21 cellular contexts compared by ENCODE assay signal in the genomic region with DNA sequence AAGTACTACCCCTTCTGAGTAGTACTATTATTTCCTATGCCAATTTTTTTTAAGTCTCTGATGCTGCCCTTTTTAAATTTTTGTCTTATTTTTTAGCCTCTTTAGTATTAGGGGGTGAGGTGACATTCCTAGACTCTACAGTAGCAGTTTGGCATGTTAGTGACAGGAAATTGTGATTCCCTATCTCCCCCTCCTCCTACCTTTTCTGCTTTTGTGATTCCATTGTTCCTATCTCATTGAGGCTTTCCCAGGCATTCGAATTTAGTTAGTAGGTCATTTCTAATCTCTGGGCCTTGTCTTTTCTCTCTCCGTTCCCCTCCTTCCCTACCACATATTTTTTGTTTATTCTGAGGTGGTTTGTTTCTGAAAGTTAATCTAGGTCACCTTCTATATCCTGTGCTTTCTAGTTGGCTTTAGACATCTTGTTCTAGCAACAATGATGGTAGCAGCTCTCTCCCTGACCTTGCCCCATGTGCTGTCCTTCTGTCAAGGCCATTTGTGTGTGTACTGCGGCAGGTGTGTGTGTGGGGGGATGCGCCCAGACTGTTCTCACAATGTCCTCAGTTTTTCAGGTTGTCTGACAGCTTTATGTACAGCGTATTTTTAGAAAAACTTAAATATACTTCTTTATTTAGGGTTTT. TPM values are rescaled to one million over a fixed set of nuclear protein-coding genes. Genes with fewer than 3 reads are reported as not detected.
A peak's percentile ranks its signal among the peaks of the same experiment; 100 is the strongest.
DNase-seq lines count a peak whose midpoint lies in the region; ATAC-seq, FAIRE-seq and TF ChIP-seq lines count a peak whose summit lies in the region.
"Had no signal": no experiment of that assay in that cellular context is flagged by ENCODE, and none has a peak within 500 bp of the region (broad histone marks: within the 10 kb centered on the region; RNA-seq: fewer than 3 reads in every experiment).

No MANE protein-coding gene starts in this region.

- peaks cover 4% of the 10 kb centered on the region for H3K36me3 Mint-ChIP-seq in activated naive CD8-positive, alpha-beta T cell
- peaks cover 3% of the 10 kb centered on the region for H3K36me3 Mint-ChIP-seq in activated naive CD8-positive, alpha-beta T cell treated with anti-CD3 and anti-CD28 coated beads, Interleukin-2, amount 50 U/mL, for 24 hours (ENCODE audit: low read depth)

- peaks cover 0 to 2% of the 10 kb centered on the region in 2 donors for H3K36me3 ChIP-seq in kidney (ENCODE audit: control insufficient read depth in 1 of 2, insufficient read depth in 2 of 2, low read length in 2 of 2)
- H3K36me3 ChIP-seq: BLaER1, SJCRH30 had no signal

- no peaks in the 10 kb centered on the region for H3K9me3 Mint-ChIP-seq in activated naive CD8-positive, alpha-beta T cell (ENCODE audit: low read depth)
- H3K9me3 Mint-ChIP-seq in activated naive CD8-positive, alpha-beta T cell treated with anti-CD3 and anti-CD28 coated beads, Interleukin-2, amount 50 U/mL, for 24 hours: no peaks in the 10 kb centered on the region

- H3K27ac Mint-ChIP-seq in activated naive CD8-positive, alpha-beta T cell: peak overlapping the region; percentile 11
- H3K27ac Mint-ChIP-seq in activated naive CD8-positive, alpha-beta T cell treated with anti-CD3 and anti-CD28 coated beads, Interleukin-2, amount 50 U/mL, for 24 hours: no peak overlapping the region

- H3K27me3 Mint-ChIP-seq in activated naive CD8-positive, alpha-beta T cell: no peaks in the 10 kb centered on the region
- H3K27me3 Mint-ChIP-seq in activated naive CD8-positive, alpha-beta T cell treated with anti-CD3 and anti-CD28 coated beads, Interleukin-2, amount 50 U/mL, for 24 hours: no peaks in the 10 kb centered on the region

- no peak overlapping the region for H3K4me3 ChIP-seq in kidney (ENCODE audit: low read length in 2 of 2)
- H3K4me3 ChIP-seq: BLaER1, SJCRH30 had no signal

- H3K27ac ChIP-seq in kidney (ENCODE audit: low read depth in 2 of 2, low read length in 2 of 2): no peak overlapping the region
- H3K27ac ChIP-seq: BLaER1, SJCRH30 had no signal

- no peak for ATAC-seq in activated naive CD8-positive, alpha-beta T cell treated with anti-CD3 and anti-CD28 coated beads, Interleukin-2, amount 50 U/mL, for 24 hours
- ATAC-seq in GM21786 (IDR thresholded peaks at IDR 0.05; ENCODE audit: unreplicated experiment): no peak

- H3K4me3 Mint-ChIP-seq in activated naive CD8-positive, alpha-beta T cell: no peak overlapping the region
- H3K4me3 Mint-ChIP-seq in activated naive CD8-positive, alpha-beta T cell treated with anti-CD3 and anti-CD28 coated beads, Interleukin-2, amount 50 U/mL, for 24 hours: no peak overlapping the region

- no peaks in the 10 kb centered on the region for H3K4me1 Mint-ChIP-seq in activated naive CD8-positive, alpha-beta T cell (ENCODE audit: low read depth)
- no peaks in the 10 kb centered on the region for H3K4me1 Mint-ChIP-seq in activated naive CD8-positive, alpha-beta T cell treated with anti-CD3 and anti-CD28 coated beads, Interleukin-2, amount 50 U/mL, for 24 hours

- no peak for FAIRE-seq in kidney (lab: Jason Lieb, UNC)
- FAIRE-seq: A204.1, H54 had no signal

- H3K9me3 ChIP-seq in kidney (ENCODE audit: control insufficient read depth in 1 of 2, low read length in 2 of 2): no peaks in the 10 kb centered on the region
- H3K9me3 ChIP-seq: BLaER1, Caco-2, SJCRH30 had no signal

- no peak overlapping the region for H3K9ac ChIP-seq in kidney (ENCODE audit: low read length in 2 of 2)
- H3K9ac ChIP-seq: BLaER1 had no signal

- intact Hi-C loops in kidney (cut with DNase I): no loop called here

- DNase-seq in activated naive CD8-positive, alpha-beta T cell treated with anti-CD3 and anti-CD28 coated beads, Interleukin-2, amount 50 U/mL, for 24 hours: no peak
- DNase-seq in SHP77 (lab: John Stamatoyannopoulos, UW): peak; percentile 21 to 28
- peak; percentile 15 for DNase-seq in kidney
- DNase-seq in C1 segment of cervical spinal cord (lab: John Stamatoyannopoulos, UW): no peak
- DNase-seq in HUDEP-2 (lab: John Stamatoyannopoulos, UW; ENCODE audit: unreplicated experiment in 76 of 76): no peak
- DNase-seq in H4 (ENCODE audit: low spot score): no peak
- DNase-seq: Caco-2; EL; NCI-H1417; NCI-H1930; NCI-H446; NCI-H69; NK-92 treated with Interleukin-12 subunit alpha and Interleukin-12 subunit beta, amount 100 ng/mL, for 24 hours; OCI-M1; RPMI8226; SJCRH30 had no signal

- no peaks in the 10 kb centered on the region for H3K4me1 ChIP-seq in kidney (ENCODE audit: control insufficient read depth in 1 of 2, insufficient read depth in 1 of 2, low read depth in 1 of 2, low read length in 2 of 2)
- H3K4me1 ChIP-seq: BLaER1, Caco-2, SJCRH30 had no signal

- TF ChIP-seq CTCF in kidney (IDR thresholded peaks at IDR 0.05; ENCODE audit: borderline replicate concordance, extremely low read depth, insufficient read depth): no peak

RNA-seq across cellular contexts. Expression of a gene that starts 21.5 kb away (rescaled TPM):
- total RNA-seq in kidney: 7.6 TPM
- 17.4 TPM for polyA plus RNA-seq in kidney (ENCODE audit: insufficient read depth, low read depth, low replicate concordance)
- total RNA-seq in H4 (2014; rRNA removed; shearing (Covaris generic)): 1.1 and 2.7 TPM in 2 replicates

RNA-seq across cellular contexts. Expression of a gene that starts 31.6 kb away (rescaled TPM):
- 6.3 TPM for total RNA-seq in kidney
- 1.8 TPM for polyA plus RNA-seq in kidney (ENCODE audit: insufficient read depth, low read depth, low replicate concordance)
- not detected in 2 replicates for total RNA-seq in H4 (2014; rRNA removed; shearing (Covaris generic))
- total RNA-seq: Caco-2, SJCRH30 had no signal

RNA-seq across cellular contexts. Expression of a gene that starts 40.8 kb away (rescaled TPM):
- total RNA-seq in kidney: 7.9 TPM
- polyA plus RNA-seq in kidney (ENCODE audit: insufficient read depth, low read depth, low replicate concordance): 9.1 TPM
- 5.4 and 7.2 TPM in 2 replicates for total RNA-seq in H4 (2014; rRNA removed; shearing (Covaris generic))

RNA-seq across cellular contexts. Expression of a gene that starts 41.1 kb away (rescaled TPM):
- total RNA-seq in kidney: 33.4 TPM
- 57.7 TPM for polyA plus RNA-seq in kidney (ENCODE audit: insufficient read depth, low read depth, low replicate concordance)
- total RNA-seq in H4 (2014; rRNA removed; shearing (Covaris generic)): 31.5 and 39.7 TPM in 2 replicates

RNA-seq across cellular contexts. Expression of a gene that starts 50.9 kb away (rescaled TPM):
- total RNA-seq in kidney: 0.66 TPM
- polyA plus RNA-seq in kidney (ENCODE audit: insufficient read depth, low read depth, low replicate concordance): 0.65 TPM
- 0.35 TPM in 1 of 2 replicates, not detected in the other for total RNA-seq in H4 (2014; rRNA removed; shearing (Covaris generic))
- total RNA-seq: SJCRH30 had no signal

Comparison
In these comparisons a context has a peak if more than half of its experiments do, and no peak if none do; other contexts are left out.
1. DNase-seq: peak in SHP77 (2 of 2) and kidney (single experiment); none in activated naive CD8-positive, alpha-beta T cell treated with anti-CD3 and anti-CD28 coated beads, Interleukin-2, amount 50 U/mL, for 24 hours (single experiment), C1 segment of cervical spinal cord (0 of 14), HUDEP-2 (0 of 76) and H4 (single experiment).